ENCODE assay signal across 30 cellular contexts in genomic region chr2:3188405-3188946, GRCh38.
"Had no signal": no experiment of that assay in that cellular context is flagged by ENCODE, and none has a peak within 500 bp of the region (broad histone marks: within the 10 kb centered on the region; RNA-seq: fewer than 3 reads in every experiment).

No MANE protein-coding gene starts in this region.

- H3K27ac ChIP-seq: breast epithelium, epithelial cell of prostate, esophagus squamous epithelium, heart right ventricle, parathyroid adenoma, psoas muscle, sigmoid colon, stomach, suprapubic skin, tibial nerve, VCaP had no signal

- H3K9ac ChIP-seq: parathyroid adenoma had no signal

- FAIRE-seq: colon, endometrium, TTC549, urothelium cell line had no signal

- H2AFZ ChIP-seq: parathyroid adenoma had no signal

- ATAC-seq: activated naive CD8-positive, alpha-beta T cell treated with anti-CD3 and anti-CD28 coated beads, Interleukin-2, amount 50 U/mL, for 24 hours; activated T-cell treated with anti-CD3 and anti-CD28 coated beads, Interleukin-2, amount 50 U/mL, for 72 hours; left lobe of liver; mucosa of descending colon; psoas muscle; stimulated activated naive B cell treated with anti-CD40 and anti-IgM and Interleukin-4, amounts not matched to agents 10 μg/mL and 1 μg/mL and 100 μg/mL, for 72 hours had no signal

- H3K27me3 ChIP-seq: breast epithelium, esophagus squamous epithelium, heart right ventricle, sigmoid colon, stomach, suprapubic skin, tibial nerve had no signal

- DNase-seq: activated CD4-positive, alpha-beta T cell treated with anti-CD3 and anti-CD28 coated beads for 4 hours; activated CD4-positive, alpha-beta T cell treated with anti-CD3 and anti-CD28 coated beads, Interleukin-2, amount 50 U/mL, for 4 hours; activated naive CD8-positive, alpha-beta T cell treated with anti-CD3 and anti-CD28 coated beads, Interleukin-2, amount 50 U/mL, for 24 hours; activated T-cell treated with anti-CD3 and anti-CD28 coated beads for 4 hours; activated T-cell treated with anti-CD3 and anti-CD28 coated beads, Interleukin-2, amount 50 U/mL, for 72 hours; effector CD8-positive, alpha-beta T cell; esophagus squamous epithelium; heart right ventricle; kidney glomerular epithelial cell; nephron progenitor cell; sigmoid colon; stimulated activated CD4-positive, alpha-beta T cell treated with anti-CD3 and anti-CD28 coated beads, Interleukin-15, amount 100 ng/mL, for 24 hours; stimulated activated CD4-positive, alpha-beta T cell treated with anti-CD3 and anti-CD28 coated beads, Interleukin-2, amount 100 ng/mL, for 24 hours; stimulated activated naive B cell treated with anti-CD40 and anti-IgM and Interleukin-4, amounts not matched to agents 10 μg/mL and 1 μg/mL and 100 μg/mL, for 72 hours; stomach had no signal

- H3K36me3 ChIP-seq: breast epithelium had no signal

- H3K4me2 ChIP-seq: smooth muscle cell had no signal

- H3K4me3 ChIP-seq: breast epithelium, esophagus squamous epithelium, heart right ventricle, lung, mucosa of descending colon, psoas muscle, sigmoid colon, smooth muscle cell, stomach, suprapubic skin, tibial nerve had no signal

- H3K4me1 ChIP-seq: breast epithelium, esophagus squamous epithelium, parathyroid adenoma, sigmoid colon, stomach, suprapubic skin, tibial nerve had no signal

- H3K9me3 ChIP-seq: breast epithelium, esophagus squamous epithelium, heart right ventricle, mucosa of descending colon, psoas muscle, sigmoid colon, stomach, suprapubic skin, tibial nerve had no signal
